ENCODE assay signal across 14 cellular contexts in genomic region chr3:85482193-85482450, GRCh38.
"Had no signal": no experiment of that assay in that cellular context is flagged by ENCODE, and none has a peak within 500 bp of the region (broad histone marks: within the 10 kb centered on the region; RNA-seq: fewer than 3 reads in every experiment).

No MANE protein-coding gene starts in this region.

- H3K9me3 Mint-ChIP-seq: brain had no signal

- DNase-seq: activated effector memory CD4-positive, alpha-beta T cell treated with anti-CD3 and anti-CD28 coated beads, Interleukin-2, amount 50 U/mL, for 16 hours; activated T-cell treated with anti-CD3 and anti-CD28 coated beads, Interleukin-2, amount 50 U/mL, for 24 hours; amygdala; cerebellar nuclear complex; glutamatergic neuron; left colon; SW 1271; tibial artery had no signal

- H3K27me3 Mint-ChIP-seq: activated T-cell treated with anti-CD3 and anti-CD28 coated beads, Interleukin-2, amount 50 U/mL, for 24 hours; brain; natural killer cell treated with Interleukin-12 subunit alpha and Interleukin-12 subunit beta and Interleukin-15 and Interleukin-18, amount 100 ng/mL, for 72 hours had no signal

- H3K36me3 Mint-ChIP-seq: activated naive CD4-positive, alpha-beta T cell treated with anti-CD3 and anti-CD28 coated beads, Interleukin-2, amount 50 U/mL, for 72 hours; brain; natural killer cell treated with Interleukin-12 subunit alpha and Interleukin-12 subunit beta and Interleukin-15 and Interleukin-18, amount 100 ng/mL, for 72 hours had no signal

- H3K36me3 ChIP-seq: tibial artery had no signal

- H3K4me3 ChIP-seq: lung, skin epidermis, tibial artery had no signal

- H3K27me3 ChIP-seq: tibial artery had no signal

- H3K9me3 ChIP-seq: tibial artery had no signal

- H3K27ac Mint-ChIP-seq: activated naive CD4-positive, alpha-beta T cell treated with anti-CD3 and anti-CD28 coated beads, Interleukin-2, amount 50 U/mL, for 72 hours; activated T-cell treated with anti-CD3 and anti-CD28 coated beads, Interleukin-2, amount 50 U/mL, for 24 hours; natural killer cell treated with Interleukin-12 subunit alpha and Interleukin-12 subunit beta and Interleukin-15 and Interleukin-18, amount 100 ng/mL, for 72 hours; T-helper 2 cell treated with Interferon-gamma antibody and Interleukin-4, amounts not matched to agents 5 μg/mL and 100 μg/mL, for 36 hours had no signal

- ATAC-seq: activated naive CD4-positive, alpha-beta T cell treated with anti-CD3 and anti-CD28 coated beads, Interleukin-2, amount 50 U/mL, for 72 hours; left colon; natural killer cell treated with Interleukin-12 subunit alpha and Interleukin-12 subunit beta and Interleukin-15 and Interleukin-18, amount 100 ng/mL, for 72 hours had no signal

- H3K27ac ChIP-seq: skin epidermis had no signal

- H3K4me3 Mint-ChIP-seq: activated T-cell treated with anti-CD3 and anti-CD28 coated beads, Interleukin-2, amount 50 U/mL, for 24 hours; natural killer cell treated with Interleukin-12 subunit alpha and Interleukin-12 subunit beta and Interleukin-15 and Interleukin-18, amount 100 ng/mL, for 72 hours; T-helper 2 cell treated with Interferon-gamma antibody and Interleukin-4, amounts not matched to agents 5 μg/mL and 100 μg/mL, for 36 hours had no signal
